In the genomic region with DNA sequence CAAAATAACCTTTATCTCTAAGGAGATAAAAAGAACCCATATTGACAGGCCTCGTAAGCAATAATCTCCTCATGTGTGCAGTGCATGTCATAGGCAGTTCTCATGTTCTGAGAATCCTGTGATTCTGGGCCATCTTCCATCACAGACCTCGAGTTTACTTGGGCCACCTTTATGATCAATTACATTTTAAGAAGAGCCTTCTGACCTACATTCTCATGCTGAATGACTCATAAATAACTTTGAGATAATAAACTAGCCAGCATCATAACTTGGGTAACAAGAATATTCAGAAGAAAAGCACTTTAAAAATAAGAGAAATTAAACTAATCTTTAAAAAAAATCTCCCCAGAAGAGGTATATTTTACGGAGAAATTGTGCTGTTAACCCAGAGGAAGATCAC, we compare ENCODE assay signal across 18 cellular contexts.
DNase-seq lines count a peak whose midpoint lies in the region; ATAC-seq and TF ChIP-seq lines count a peak whose summit lies in the region.
"Had no signal": no experiment of that assay in that cellular context is flagged by ENCODE, and none has a peak within 500 bp of the region (broad histone marks: within the 10 kb centered on the region; RNA-seq: fewer than 3 reads in every experiment).

No MANE protein-coding gene starts in this region.

- no peak for TF ChIP-seq CTCF in choroid plexus epithelial cell (conservative IDR thresholded peaks at IDR 0.05; ENCODE audit: low read depth, low read length)

- no peaks in the 10 kb centered on the region for H3K9me3 ChIP-seq in adipocyte (ENCODE audit: control insufficient read depth, low read length)
- H3K9me3 ChIP-seq: BE2C, HAP-1, MG63 had no signal

- H3K9ac ChIP-seq in adipocyte (ENCODE audit: low read length) = no peak overlapping the region

- no peaks in the 10 kb centered on the region for H3K27me3 ChIP-seq in adipocyte (replicated peaks; ENCODE audit: control insufficient read depth, insufficient read depth, low read length)
- H3K27me3 ChIP-seq: BE2C, MG63 had no signal

- H3K36me3 ChIP-seq in adipocyte (ENCODE audit: control insufficient read depth, insufficient read depth, low read length, severe bottlenecking) = no peaks in the 10 kb centered on the region
- H3K36me3 ChIP-seq: BE2C, HAP-1, MG63 had no signal

- H3K4me3 ChIP-seq in adipocyte (ENCODE audit: low read length) (no peak overlapping the region), choroid plexus epithelial cell (ENCODE audit: low read depth, low read length) (no peak overlapping the region)
- H3K4me3 ChIP-seq: GM12878, HAP-1, MG63 had no signal

- ATAC-seq in HG03280 (IDR thresholded peaks at IDR 0.05; ENCODE audit: unreplicated experiment) (no peak), HG03432 (IDR thresholded peaks at IDR 0.05; ENCODE audit: unreplicated experiment) (no peak)
- ATAC-seq: GM12878 had no signal

- DNase-seq in EL = peak; percentile 3
- DNase-seq in adipocyte (ENCODE audit: low read depth) = peak; percentile 33
- DNase-seq in choroid plexus epithelial cell (ENCODE audit: low read depth) = peak; percentile 79
- peak; percentile 72 for DNase-seq in iris pigment epithelial cell (ENCODE audit: low read depth)
- no peak for DNase-seq in NOMO-1 (lab: John Stamatoyannopoulos, UW; ENCODE audit: unreplicated experiment in 2 of 2)
- DNase-seq: BE2C, DMS79, MG63, NCI-H1048, NCI-H1417 treated with DMSO at 0.1 percent for 48 hours, NCI-H187, NCI-H446, NCI-H526, Right ventricle myocardium superior had no signal

- H3K4me1 ChIP-seq in adipocyte (ENCODE audit: control insufficient read depth, insufficient read depth, low read length) = peaks cover 22% of the 10 kb centered on the region
- H3K4me1 ChIP-seq: BE2C had no signal

Comparison
In these comparisons a context has a peak if more than half of its experiments do, and no peak if none do; other contexts are left out.
1. DNase-seq: peak in EL (single experiment), adipocyte (single experiment), choroid plexus epithelial cell (single experiment) and iris pigment epithelial cell (single experiment); none in NOMO-1 (0 of 2).